ENCODE assay signal across 11 cellular contexts in the genomic region with DNA sequence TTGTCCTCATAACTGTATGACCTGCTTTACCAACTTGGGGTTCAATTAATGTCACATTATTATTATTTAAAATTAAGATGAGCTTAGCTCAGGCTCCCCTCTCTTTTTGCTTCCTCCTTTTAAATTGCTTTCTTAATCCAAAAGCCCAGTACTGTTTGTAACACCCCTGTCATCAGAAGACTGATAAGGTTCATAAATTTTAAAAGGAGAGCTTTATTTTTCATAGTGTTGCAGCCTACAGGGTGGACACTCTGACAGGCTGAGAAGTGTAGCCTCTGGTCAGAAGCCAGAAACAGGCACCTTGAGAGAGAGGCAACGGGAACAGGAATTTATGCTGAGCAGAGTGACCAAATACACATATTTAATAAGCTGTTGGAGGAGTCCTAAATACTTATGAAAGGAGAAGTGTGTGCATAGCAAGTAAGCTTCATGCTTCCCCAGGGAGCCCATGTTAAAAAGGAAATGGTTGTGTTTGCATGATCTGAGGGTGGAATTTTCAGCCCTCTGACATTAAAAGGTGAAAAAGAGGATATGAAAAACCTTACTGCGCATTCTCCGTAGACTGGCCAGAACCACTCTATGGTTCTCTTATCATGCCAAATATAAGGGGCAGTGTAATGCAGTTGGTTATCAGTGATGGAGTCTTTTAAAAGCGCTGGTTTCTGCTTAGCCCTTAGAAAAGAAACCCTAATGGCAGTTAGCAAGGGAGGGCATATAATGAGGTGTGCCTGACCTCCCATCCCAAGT. TPM values are rescaled to one million over a fixed set of nuclear protein-coding genes. Genes with fewer than 3 reads are reported as not detected.
DNase-seq lines count a peak whose midpoint lies in the region; ATAC-seq and TF ChIP-seq lines count a peak whose summit lies in the region.
"Had no signal": no experiment of that assay in that cellular context is flagged by ENCODE, and none has a peak within 500 bp of the region (broad histone marks: within the 10 kb centered on the region; RNA-seq: fewer than 3 reads in every experiment).

No MANE protein-coding gene starts in this region.

- intact Hi-C loops in body of pancreas (cut with DNase I) = no loop called here

- H3K4me1 Mint-ChIP-seq in GM23338 = peaks cover 4% of the 10 kb centered on the region; the same call in 1 of the 3 replicates
- peaks cover 30% of the 10 kb centered on the region for H3K4me1 Mint-ChIP-seq in memory B cell

- no peaks in the 10 kb centered on the region for H3K9me3 ChIP-seq in body of pancreas

- H3K27ac Mint-ChIP-seq in GM23338 (no peak overlapping the region), memory B cell (peak overlapping the region; percentile 67)

- H3K4me1 ChIP-seq in GM23338 (ENCODE audit: insufficient read depth) = no peaks in the 10 kb centered on the region
- no peaks in the 10 kb centered on the region for H3K4me1 ChIP-seq in body of pancreas
- H3K4me1 ChIP-seq: parathyroid adenoma had no signal

- WGBS in body of pancreas, 2 donors = 76% methylated on average over 4 of the region's 4 CpGs

- H3K4me3 Mint-ChIP-seq in GM23338 (no peak overlapping the region), memory B cell (peak overlapping the region; percentile 30)

- no peaks in the 10 kb centered on the region for H3F3A ChIP-seq in GM23338 (replicated peaks; ENCODE audit: low read depth)

- no peak overlapping the region for H3K4me3 ChIP-seq in GM23338
- H3K4me3 ChIP-seq in body of pancreas = no peak overlapping the region

- TF ChIP-seq POLR2A in body of pancreas (IDR thresholded peaks at IDR 0.05) = no peak

- no peaks in the 10 kb centered on the region for H4K20me1 ChIP-seq in GM23338 (replicated peaks; ENCODE audit: insufficient read depth)

- DNase-seq in GM23338 (ENCODE audit: low spot score) (no peak), memory B cell (ENCODE audit: low spot score in 2 of 2) (peak; percentile 12 to 59), SHP77 (lab: John Stamatoyannopoulos, UW) (no peak), HPDE6-E6E7 (ENCODE audit: extremely low spot score) (no peak), body of pancreas (no peak), RKO (ENCODE audit: low spot score) (no peak)
- DNase-seq: NCI-H1048; stimulated activated naive CD8-positive, alpha-beta T cell treated with anti-CD3 and anti-CD28 coated beads, Interleukin-15, Interleukin-2, amounts not matched to agents 100 U/mL and 50 U/mL, for 24 hours had no signal

- H3K36me3 ChIP-seq in GM23338 (ENCODE audit: insufficient read depth) (no peaks in the 10 kb centered on the region; the same call in 1 of the 2 replicates), body of pancreas (replicated peaks in 1 of 2; ENCODE audit: insufficient read depth in 1 of 2, low read depth in 2 of 2) (no peaks in the 10 kb centered on the region)

- H3K27ac ChIP-seq in GM23338 (ENCODE audit: low read depth) (no peak overlapping the region), body of pancreas (peak overlapping the region in 1 of 4 donors; percentile 32)
- H3K27ac ChIP-seq: parathyroid adenoma had no signal

- H2AFZ ChIP-seq in GM23338 = 0 out of 2 replicates have a peak overlapping the region, but pooled peaks have one; percentile 43
- H2AFZ ChIP-seq: parathyroid adenoma had no signal

- peaks cover 15% of the 10 kb centered on the region for H3K9me2 ChIP-seq in GM23338 (ENCODE audit: insufficient read depth)

- no peaks in the 10 kb centered on the region for H3K79me2 ChIP-seq in GM23338 (replicated peaks; ENCODE audit: insufficient read depth)
- H3K79me2 ChIP-seq: parathyroid adenoma had no signal

- H3K27me3 ChIP-seq in GM23338 (ENCODE audit: insufficient read depth) = no peaks in the 10 kb centered on the region
- no peaks in the 10 kb centered on the region for H3K27me3 ChIP-seq in body of pancreas

- peak; percentile 92 for ATAC-seq in GM18868 (IDR thresholded peaks at IDR 0.05; ENCODE audit: unreplicated experiment)
- no peak for ATAC-seq in GM23338
- ATAC-seq in HG03571 (IDR thresholded peaks at IDR 0.05; ENCODE audit: unreplicated experiment) = peak; percentile 85
- peak; percentile 96 for ATAC-seq in memory B cell (ENCODE audit: low read depth)
- ATAC-seq in body of pancreas = no peak
- ATAC-seq: stimulated activated naive CD8-positive, alpha-beta T cell treated with anti-CD3 and anti-CD28 coated beads, Interleukin-15, Interleukin-2, amounts not matched to agents 100 U/mL and 50 U/mL, for 24 hours had no signal

- TF ChIP-seq CTCF in GM23338 (conservative IDR thresholded peaks at IDR 0.05; ENCODE audit: low read depth in 2 of 2) (no peak), body of pancreas (IDR thresholded peaks at IDR 0.05) (no peak)

- no peaks in the 10 kb centered on the region for H3K9me3 Mint-ChIP-seq in GM23338
- no peaks in the 10 kb centered on the region for H3K9me3 Mint-ChIP-seq in memory B cell

- H3K27me3 Mint-ChIP-seq in GM23338 (ENCODE audit: insufficient read depth, low read depth, poor library complexity) = no peaks in the 10 kb centered on the region
- H3K27me3 Mint-ChIP-seq in memory B cell = no peaks in the 10 kb centered on the region

- H3K4me2 ChIP-seq in GM23338 = no peak overlapping the region

- H3K36me3 Mint-ChIP-seq in GM23338 (ENCODE audit: low read depth) (no peaks in the 10 kb centered on the region), memory B cell (peaks cover 2% of the 10 kb centered on the region)

TF ChIP-seq in GM23338, 12 proteins besides CTCF, POLR2A, EP300 and RAD21 (continues in another document):
- TF ChIP-seq ZNF331 (CRISPR knock-in tag; IDR thresholded peaks at IDR 0.05; ENCODE audit: low read depth) (no peak), STAT1 (IDR thresholded peaks at IDR 0.05; ENCODE audit: unreplicated experiment) (no peak), EZH2 (IDR thresholded peaks at IDR 0.05; ENCODE audit: low read depth, unreplicated experiment) (no peak), CREB1 (CRISPR knock-in tag; IDR thresholded peaks at IDR 0.05; ENCODE audit: low read depth) (no peak), REST (IDR thresholded peaks at IDR 0.05; ENCODE audit: unreplicated experiment) (no peak), POLR2AphosphoS5 (IDR thresholded peaks at IDR 0.05; ENCODE audit: low read depth) (no peak), EZH2phosphoT487 (IDR thresholded peaks at IDR 0.05; ENCODE audit: unreplicated experiment) (no peak), JUNB (IDR thresholded peaks at IDR 0.05; ENCODE audit: unreplicated experiment) (no peak), ZNF114 (CRISPR knock-in tag; IDR thresholded peaks at IDR 0.05) (no peak), NANOG (IDR thresholded peaks at IDR 0.05; ENCODE audit: borderline replicate concordance) (no peak)
- TF ChIP-seq, protein P1, sequence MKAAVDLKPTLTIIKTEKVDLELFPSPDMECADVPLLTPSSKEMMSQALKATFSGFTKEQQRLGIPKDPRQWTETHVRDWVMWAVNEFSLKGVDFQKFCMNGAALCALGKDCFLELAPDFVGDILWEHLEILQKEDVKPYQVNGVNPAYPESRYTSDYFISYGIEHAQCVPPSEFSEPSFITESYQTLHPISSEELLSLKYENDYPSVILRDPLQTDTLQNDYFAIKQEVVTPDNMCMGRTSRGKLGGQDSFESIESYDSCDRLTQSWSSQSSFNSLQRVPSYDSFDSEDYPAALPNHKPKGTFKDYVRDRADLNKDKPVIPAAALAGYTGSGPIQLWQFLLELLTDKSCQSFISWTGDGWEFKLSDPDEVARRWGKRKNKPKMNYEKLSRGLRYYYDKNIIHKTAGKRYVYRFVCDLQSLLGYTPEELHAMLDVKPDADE (IDR thresholded peaks at IDR 0.05) = no peak

RNA-seq across cellular contexts. Expression of gene FGGY, which starts 30.5 kb away (rescaled TPM):
- total RNA-seq in GM23338 (2014; rRNA removed; shearing (Covaris generic)) = 21.0 and 21.4 TPM in 2 replicates
- 8.5 and 10.9 TPM in 2 replicates for polyA plus RNA-seq in GM23338 (2016; fragmentation: Nextera tagmentation; extraction: Ambion mirVana)
- total RNA-seq in body of pancreas = 10 to 100 TPM; 12.2 to 17.4 TPM

Comparison
In these comparisons a context has a peak if more than half of its experiments do, and no peak if none do; other contexts are left out.
1. ATAC-seq: peak in GM18868 (single experiment), HG03571 (single experiment) and memory B cell (single experiment); none in GM23338 (single experiment) and body of pancreas (single experiment).
2. DNase-seq: peak in memory B cell (2 of 2); none in GM23338 (single experiment), SHP77 (0 of 2), HPDE6-E6E7 (single experiment), body of pancreas (0 of 4) and RKO (single experiment).